ENCODE assay signal across 14 cellular contexts in genomic region chr1:51734899-51735745, GRCh38.
DNase-seq lines count a peak whose midpoint lies in the region; ATAC-seq and TF ChIP-seq lines count a peak whose summit lies in the region.
"Had no signal": no experiment of that assay in that cellular context is flagged by ENCODE, and none has a peak within 500 bp of the region (broad histone marks: within the 10 kb centered on the region; RNA-seq: fewer than 3 reads in every experiment).

No MANE protein-coding gene starts in this region.

- no peak overlapping the region for H2BK12ac ChIP-seq in mesenchymal stem cell (ENCODE audit: low read length in 2 of 2)

- H3K4me1 Mint-ChIP-seq in activated T-cell treated with anti-CD3 and anti-CD28 coated beads, Interleukin-2, amount 50 U/mL, for 24 hours (ENCODE audit: low read depth): peaks cover 75% of the 10 kb centered on the region

- no peak overlapping the region for H4K91ac ChIP-seq in mesenchymal stem cell (ENCODE audit: low read length)

- H2AK5ac ChIP-seq in mesenchymal stem cell (ENCODE audit: low read length, severe bottlenecking): no peak overlapping the region

- H2BK120ac ChIP-seq in mesenchymal stem cell (ENCODE audit: low read depth, low read length): no peak overlapping the region

- no TSS peak for BruUV-seq in mammary epithelial cell (replicated peaks; lab: Mats Ljungman, UMichigan)

- H2BK5ac ChIP-seq in mesenchymal stem cell (ENCODE audit: low read depth, low read length, poor library complexity, severe bottlenecking): no peak overlapping the region

- H3K9ac ChIP-seq in mammary epithelial cell (ENCODE audit: insufficient read depth, low read length) (no peak overlapping the region), mesenchymal stem cell (ENCODE audit: low read length) (peak overlapping the region; percentile 28)

- H3K27me3 ChIP-seq in mammary epithelial cell (ENCODE audit: insufficient read depth, low read length) (no peaks in the 10 kb centered on the region), mesenchymal stem cell (ENCODE audit: control insufficient read depth in 1 of 2, insufficient read depth in 1 of 2, low read length in 2 of 2) (no peaks in the 10 kb centered on the region), upper lobe of left lung (no peaks in the 10 kb centered on the region)
- H3K27me3 ChIP-seq: Peyer's patch had no signal

- WGBS in mammary epithelial cell (ENCODE audit: low coverage, missing lambda C conversion rate): 52% methylated on average over 7 of the region's 7 CpGs
- 44% methylated on average over 5 of the region's 7 CpGs for WGBS in mesenchymal stem cell
- 51 to 57% methylated on average over 7 of the region's 7 CpGs for WGBS in upper lobe of left lung, 2 donors

- H3K27me3 Mint-ChIP-seq in activated T-cell treated with anti-CD3 and anti-CD28 coated beads, Interleukin-2, amount 50 U/mL, for 24 hours: no peaks in the 10 kb centered on the region
- H3K27me3 Mint-ChIP-seq: stimulated activated naive CD8-positive, alpha-beta T cell treated with anti-CD3 and anti-CD28 coated beads, Interleukin-15, amount 100 ng/mL, for 72 hours had no signal

- no peak for TF ChIP-seq EP300 in upper lobe of left lung (IDR thresholded peaks at IDR 0.05)

- H3K9me3 Mint-ChIP-seq in activated T-cell treated with anti-CD3 and anti-CD28 coated beads, Interleukin-2, amount 50 U/mL, for 24 hours: no peaks in the 10 kb centered on the region
- H3K9me3 Mint-ChIP-seq: stimulated activated naive CD8-positive, alpha-beta T cell treated with anti-CD3 and anti-CD28 coated beads, Interleukin-15, amount 100 ng/mL, for 72 hours had no signal

- no peak for ATAC-seq in upper lobe of left lung (ENCODE audit: low FRiP score in 2 of 2)
- ATAC-seq in GM21367 (IDR thresholded peaks at IDR 0.05; ENCODE audit: unreplicated experiment): no peak
- ATAC-seq in GM19452 (IDR thresholded peaks at IDR 0.05; ENCODE audit: unreplicated experiment): no peak
- ATAC-seq: stimulated activated naive CD8-positive, alpha-beta T cell treated with anti-CD3 and anti-CD28 coated beads, Interleukin-15, amount 100 ng/mL, for 72 hours had no signal

- no peak for DNase-seq in activated T-cell treated with anti-CD3 and anti-CD28 coated beads, Interleukin-2, amount 50 U/mL, for 24 hours
- DNase-seq in activated T-cell treated with anti-CD3 and anti-CD28 coated beads for 4 hours (no peak), mammary epithelial cell (no peak), mesenchymal stem cell (no peak), upper lobe of left lung (no peak), GM19240 (ENCODE audit: insufficient read length, low spot score) (no peak)
- DNase-seq: activated CD8-positive, alpha-beta memory T cell treated with anti-CD3 and anti-CD28 coated beads for 24 hours; cortex of kidney; NCI-H1436; Peyer's patch; stimulated activated CD4-positive, alpha-beta T cell treated with anti-CD3 and anti-CD28 coated beads, Interleukin-12 subunit alpha, Interleukin-12 subunit beta, amount 100 ng/mL, for 4 hours; stimulated activated naive CD8-positive, alpha-beta T cell treated with anti-CD3 and anti-CD28 coated beads, Interleukin-15, amount 100 ng/mL, for 72 hours had no signal

- no peak for TF ChIP-seq CTCF in mammary epithelial cell (conservative IDR thresholded peaks at IDR 0.05 in 1 of 2, IDR thresholded peaks at IDR 0.05 in 1 of 2; ENCODE audit: extremely low read depth in 1 of 2, insufficient read depth in 1 of 2, low read depth in 1 of 2, low read length in 2 of 2)
- no peak for TF ChIP-seq CTCF in upper lobe of left lung (IDR thresholded peaks at IDR 0.05)

- in situ Hi-C loops in mammary epithelial cell (cut with MboI; ENCODE audit: low sequenced_read_pairs in 2 of 2): no loop called here

- no peak overlapping the region for H2BK15ac ChIP-seq in mesenchymal stem cell (ENCODE audit: low read depth, poor library complexity, severe bottlenecking)

- intact Hi-C loops in mammary epithelial cell (cut with micrococcal nuclease): no loop called here

- CTCF ChIA-PET in mammary epithelial cell (lab: Charles Lee; ENCODE audit: low non-redundant PET): no interaction called here

- TF ChIP-seq POLR2A in upper lobe of left lung (IDR thresholded peaks at IDR 0.05): no peak

- no peak overlapping the region for H3K4me2 ChIP-seq in mammary epithelial cell (ENCODE audit: insufficient read depth, low read depth, low read length)
- H3K4me2 ChIP-seq in mesenchymal stem cell (ENCODE audit: low read length, poor library complexity, severe bottlenecking): no peak overlapping the region

- no peak overlapping the region for H3K4ac ChIP-seq in mesenchymal stem cell (ENCODE audit: low read depth in 1 of 2, low read length in 2 of 2)

- H3K4me1 ChIP-seq in mammary epithelial cell (ENCODE audit: insufficient read depth, low read length) (peaks cover 9% of the 10 kb centered on the region), mesenchymal stem cell (ENCODE audit: control insufficient read depth, insufficient read depth, low read depth, low read length) (peaks cover 7% of the 10 kb centered on the region), upper lobe of left lung (peaks cover 23 to 60% (median 41%) of the 10 kb centered on the region in 4 donors)

- H3K27ac ChIP-seq in mammary epithelial cell (ENCODE audit: insufficient read depth, low read depth, low read length) (no peak overlapping the region), mesenchymal stem cell (ENCODE audit: low read length, poor library complexity, severe bottlenecking) (no peak overlapping the region), upper lobe of left lung (peak overlapping the region; percentile 3 to 63 (median 54))
- H3K27ac ChIP-seq: Peyer's patch had no signal

- dilution Hi-C loops in mammary epithelial cell (cut with HindIII; ENCODE audit: low sequenced_read_pairs): no loop called here

- H3K4me3 ChIP-seq in mammary epithelial cell (replicated peaks in 1 of 3; ENCODE audit: insufficient read depth in 1 of 3, low read depth in 2 of 3, low read length in 3 of 3) (no peak overlapping the region), mesenchymal stem cell (ENCODE audit: insufficient read depth in 1 of 2, low read depth in 1 of 2, low read length in 2 of 2) (no peak overlapping the region), upper lobe of left lung (no peak overlapping the region)
- H3K4me3 ChIP-seq: Peyer's patch had no signal

- H3K18ac ChIP-seq in mesenchymal stem cell (ENCODE audit: low read depth in 1 of 2, low read length in 2 of 2): no peak overlapping the region

- no peaks in the 10 kb centered on the region for H3K9me3 ChIP-seq in mammary epithelial cell (replicated peaks; ENCODE audit: insufficient read depth, low read length)
- no peaks in the 10 kb centered on the region for H3K9me3 ChIP-seq in mesenchymal stem cell (ENCODE audit: control insufficient read depth, low read length)
- no peaks in the 10 kb centered on the region for H3K9me3 ChIP-seq in upper lobe of left lung
- H3K9me3 ChIP-seq: Peyer's patch had no signal

- H4K8ac ChIP-seq in mesenchymal stem cell (ENCODE audit: low read length): no peak overlapping the region

- no peak overlapping the region for H3K4me3 Mint-ChIP-seq in activated T-cell treated with anti-CD3 and anti-CD28 coated beads, Interleukin-2, amount 50 U/mL, for 24 hours

- no peak overlapping the region for H3K14ac ChIP-seq in mesenchymal stem cell (ENCODE audit: low read length in 2 of 2)

- H3K79me2 ChIP-seq in mammary epithelial cell (ENCODE audit: insufficient read depth, low read length): peaks cover 92% of the 10 kb centered on the region

- H2AFZ ChIP-seq in mammary epithelial cell (ENCODE audit: low read depth, low read length) (peak overlapping the region; percentile 8), mesenchymal stem cell (ENCODE audit: low read depth, low read length) (no peak overlapping the region)

- peak overlapping the region; percentile 59 for H3K27ac Mint-ChIP-seq in activated T-cell treated with anti-CD3 and anti-CD28 coated beads, Interleukin-2, amount 50 U/mL, for 24 hours

- H4K20me1 ChIP-seq in mammary epithelial cell (ENCODE audit: insufficient read depth, low read length): peaks cover 2% of the 10 kb centered on the region

- H3K36me3 ChIP-seq in mammary epithelial cell (ENCODE audit: insufficient read depth, low read length) (no peaks in the 10 kb centered on the region), mesenchymal stem cell (ENCODE audit: control insufficient read depth in 1 of 2, insufficient read depth in 2 of 2, low read depth in 1 of 2, low read length in 2 of 2) (no peaks in the 10 kb centered on the region), upper lobe of left lung (no peaks in the 10 kb centered on the region)
- H3K36me3 ChIP-seq: Peyer's patch had no signal

- H3K36me3 Mint-ChIP-seq in activated T-cell treated with anti-CD3 and anti-CD28 coated beads, Interleukin-2, amount 50 U/mL, for 24 hours (ENCODE audit: low read depth): peaks cover 3% of the 10 kb centered on the region

- peaks cover 9% of the 10 kb centered on the region for H3K79me1 ChIP-seq in mesenchymal stem cell (replicated peaks; ENCODE audit: low read length, poor library complexity, severe bottlenecking)

- H3K23ac ChIP-seq in mesenchymal stem cell (ENCODE audit: low read length in 2 of 2): no peak overlapping the region

Comparison
In these comparisons a context has a peak if more than half of its experiments do, and no peak if none do; other contexts are left out.
1. H3K27ac ChIP-seq: peak in upper lobe of left lung (4 of 4); none in mammary epithelial cell (single experiment) and mesenchymal stem cell (single experiment).